Comparison of ENCODE assay signal across 8 cellular contexts in the genomic region with DNA sequence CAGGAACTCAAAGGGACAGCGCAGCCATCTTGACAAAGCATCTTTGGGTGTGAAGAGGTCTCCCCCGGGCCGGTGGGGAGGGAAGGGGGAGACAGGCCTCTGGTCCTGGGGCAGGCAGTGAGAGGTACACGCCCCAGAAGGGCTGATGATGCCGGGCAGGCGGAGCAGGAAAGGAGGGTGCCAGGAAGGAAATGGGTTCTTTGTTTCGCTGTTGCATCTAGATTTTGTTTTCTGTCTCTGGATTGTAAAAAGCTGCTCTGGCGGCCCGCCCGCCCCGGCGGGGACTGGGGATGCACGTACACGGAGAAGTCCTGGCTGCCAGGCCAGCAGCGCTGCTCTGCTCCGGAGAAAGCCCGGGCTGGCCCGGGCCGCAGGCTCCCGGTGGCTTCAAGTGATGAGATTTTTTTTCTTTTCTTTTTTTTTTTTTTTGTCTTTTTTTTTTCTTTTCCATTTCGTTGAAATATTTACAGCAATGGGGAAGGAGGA. TPM values are rescaled to one million over a fixed set of nuclear protein-coding genes. Genes with fewer than 3 reads are reported as not detected.
DNase-seq lines count a peak whose midpoint lies in the region; ATAC-seq and TF ChIP-seq lines count a peak whose summit lies in the region.

No MANE protein-coding gene starts in this region.

- no peaks in the 10 kb centered on the region for H3K36me3 ChIP-seq in CD8-positive, alpha-beta memory T cell (ENCODE audit: insufficient read depth, low read length)
- H3K36me3 ChIP-seq in effector memory CD4-positive, alpha-beta T cell (ENCODE audit: control insufficient read depth, insufficient read depth, low read length): no peaks in the 10 kb centered on the region
- H3K36me3 ChIP-seq in naive thymus-derived CD4-positive, alpha-beta T cell (ENCODE audit: control insufficient read depth in 2 of 3, insufficient read depth in 3 of 3, low read length in 3 of 3): peaks cover 0 to 25% (median 4%) of the 10 kb centered on the region in 3 experiments

- H3K27me3 ChIP-seq in CD8-positive, alpha-beta memory T cell (ENCODE audit: insufficient read depth, low read length, poor library complexity, severe bottlenecking): no peaks in the 10 kb centered on the region
- no peaks in the 10 kb centered on the region for H3K27me3 ChIP-seq in effector memory CD4-positive, alpha-beta T cell (replicated peaks; ENCODE audit: control insufficient read depth, insufficient read depth, low read length, poor library complexity, severe bottlenecking)
- H3K27me3 ChIP-seq in naive thymus-derived CD4-positive, alpha-beta T cell (ENCODE audit: control insufficient read depth in 2 of 2, insufficient read depth in 2 of 2, low read length in 2 of 2): no peaks in the 10 kb centered on the region

- H3K27ac Mint-ChIP-seq in CD8-positive, alpha-beta memory T cell: peak overlapping the region; percentile 85 to 99 (median 97)
- H3K27ac Mint-ChIP-seq in naive thymus-derived CD4-positive, alpha-beta T cell: peak overlapping the region; percentile 95 to 99 (median 99)
- peak overlapping the region; percentile 39 for H3K27ac Mint-ChIP-seq in type B pancreatic cell

- peaks cover 21 to 36% (median 35%) of the 10 kb centered on the region in 3 donors for H3K4me1 Mint-ChIP-seq in CD8-positive, alpha-beta memory T cell
- H3K4me1 Mint-ChIP-seq in naive thymus-derived CD4-positive, alpha-beta T cell: peaks cover 16 to 69% (median 45%) of the 10 kb centered on the region in 7 donors
- H3K4me1 Mint-ChIP-seq in type B pancreatic cell (ENCODE audit: unreplicated experiment): peaks cover 24% of the 10 kb centered on the region

- peak overlapping the region; percentile 59 for H3K4me3 ChIP-seq in CD8-positive, alpha-beta memory T cell (ENCODE audit: low read length)
- H3K4me3 ChIP-seq in effector memory CD4-positive, alpha-beta T cell (ENCODE audit: insufficient read depth, low read depth, low read length, poor library complexity, severe bottlenecking): peak overlapping the region; percentile 44
- peak overlapping the region; percentile 61 for H3K4me3 ChIP-seq in naive thymus-derived CD4-positive, alpha-beta T cell (ENCODE audit: low read length)

- POLR2A ChIA-PET in CD8-positive, alpha-beta memory T cell (lab: Charles Lee): interaction anchor here (0.7 to 1.9 kb wide), 4 partner anchors 13 to 225 kb away, joined by 3 to 11 read pairs (median 6); a partner anchor contains a TSS
- POLR2A ChIA-PET in naive thymus-derived CD4-positive, alpha-beta T cell (lab: Charles Lee): interaction anchor here (0.9 to 3.6 kb wide), 10 partner anchors 10 to 285 kb away, joined by 3 to 22 read pairs (median 4); a partner anchor contains a TSS

- H3K9me3 ChIP-seq in CD8-positive, alpha-beta memory T cell (ENCODE audit: low read length): no peaks in the 10 kb centered on the region
- no peaks in the 10 kb centered on the region for H3K9me3 ChIP-seq in effector memory CD4-positive, alpha-beta T cell (ENCODE audit: control insufficient read depth, low read length)
- H3K9me3 ChIP-seq in naive thymus-derived CD4-positive, alpha-beta T cell (ENCODE audit: control insufficient read depth in 2 of 3, low read length in 3 of 3): no peaks in the 10 kb centered on the region

- CTCF ChIA-PET in CD8-positive, alpha-beta memory T cell (lab: Charles Lee): interaction anchor here (0.7 to 4.4 kb wide), 4 partner anchors 13 to 268 kb away, joined by 3 to 19 read pairs (median 4); a partner anchor contains a TSS
- CTCF ChIA-PET in naive thymus-derived CD4-positive, alpha-beta T cell (lab: Charles Lee): interaction anchor here (0.6 to 2.6 kb wide), 3 partner anchors 9 to 212 kb away, joined by 3 to 14 read pairs (median 4); a partner anchor contains a TSS

- H3K27me3 Mint-ChIP-seq in CD8-positive, alpha-beta memory T cell: no peaks in the 10 kb centered on the region
- H3K27me3 Mint-ChIP-seq in naive thymus-derived CD4-positive, alpha-beta T cell: no peaks in the 10 kb centered on the region
- no peaks in the 10 kb centered on the region for H3K27me3 Mint-ChIP-seq in type B pancreatic cell

- peaks cover 0 to 12% (median 0%) of the 10 kb centered on the region in 3 donors for H3K36me3 Mint-ChIP-seq in CD8-positive, alpha-beta memory T cell
- peaks cover 0 to 15% (median 5%) of the 10 kb centered on the region in 5 donors for H3K36me3 Mint-ChIP-seq in naive thymus-derived CD4-positive, alpha-beta T cell
- H3K36me3 Mint-ChIP-seq in type B pancreatic cell: peaks cover 4% of the 10 kb centered on the region

- DNase-seq in CD8-positive, alpha-beta memory T cell: peak; percentile 24 to 72 (median 61)
- DNase-seq in activated CD4-positive, alpha-beta T cell treated with anti-CD3 and anti-CD28 coated beads, Interleukin-2, amount 50 U/mL, for 4 hours: peak; percentile 35 to 40
- DNase-seq in effector memory CD4-positive, alpha-beta T cell: peak; percentile 20 to 40 (median 31)
- peak; percentile 41 to 74 (median 68) for DNase-seq in naive thymus-derived CD4-positive, alpha-beta T cell
- no peak for DNase-seq in type B pancreatic cell (ENCODE audit: extremely low spot score, unreplicated experiment)
- DNase-seq in NCI-H2107 treated with DMSO at 0.1 percent for 48 hours (lab: John Stamatoyannopoulos, UW; ENCODE audit: unreplicated experiment): no peak
- DNase-seq in SIG-M5 treated with dmso at 0.1 percent for 504 hours (lab: John Stamatoyannopoulos, UW; ENCODE audit: unreplicated experiment): no peak
- no peak for DNase-seq in kidney glomerular epithelial cell (lab: John Stamatoyannopoulos, UW)

- peak; percentile 86 for ATAC-seq in naive thymus-derived CD4-positive, alpha-beta T cell

- no peak for TF ChIP-seq CTCF in type B pancreatic cell (conservative IDR thresholded peaks at IDR 0.05)

- H3K9me3 Mint-ChIP-seq in CD8-positive, alpha-beta memory T cell: no peaks in the 10 kb centered on the region
- peaks cover 0 to 8% (median 0%) of the 10 kb centered on the region in 11 donors for H3K9me3 Mint-ChIP-seq in naive thymus-derived CD4-positive, alpha-beta T cell
- H3K9me3 Mint-ChIP-seq in type B pancreatic cell: no peaks in the 10 kb centered on the region

- H3K4me1 ChIP-seq in CD8-positive, alpha-beta memory T cell (ENCODE audit: insufficient read depth, low read length): peaks cover 31% of the 10 kb centered on the region
- H3K4me1 ChIP-seq in effector memory CD4-positive, alpha-beta T cell (ENCODE audit: control insufficient read depth, insufficient read depth, low read length, poor library complexity, severe bottlenecking): peaks cover 27% of the 10 kb centered on the region
- peaks cover 23 to 30% of the 10 kb centered on the region in 2 donors for H3K4me1 ChIP-seq in naive thymus-derived CD4-positive, alpha-beta T cell (ENCODE audit: control insufficient read depth in 2 of 2, insufficient read depth in 2 of 2, low read length in 2 of 2)

- peak overlapping the region; percentile 22 to 87 (median 85) for H3K4me3 Mint-ChIP-seq in CD8-positive, alpha-beta memory T cell
- H3K4me3 Mint-ChIP-seq in naive thymus-derived CD4-positive, alpha-beta T cell: peak overlapping the region; percentile 82 to 95 (median 88)
- no peak overlapping the region for H3K4me3 Mint-ChIP-seq in type B pancreatic cell

- intact Hi-C loops in naive thymus-derived CD4-positive, alpha-beta T cell (cut with micrococcal nuclease): loop anchor here (1.0 to 5.0 kb wide), 5 partner anchors 12 to 48 kb away; no protein-coding TSS in a partner anchor

- H3K27ac ChIP-seq in CD8-positive, alpha-beta memory T cell (ENCODE audit: low read depth, low read length): peak overlapping the region; percentile 58
- H3K27ac ChIP-seq in effector memory CD4-positive, alpha-beta T cell (ENCODE audit: insufficient read depth, low read length, poor library complexity, severe bottlenecking): peak overlapping the region; percentile 89
- peak overlapping the region; percentile 91 for H3K27ac ChIP-seq in naive thymus-derived CD4-positive, alpha-beta T cell (ENCODE audit: low read depth, low read length)

RNA-seq across cellular contexts. Expression of a gene that starts 13.2 kb away (rescaled TPM):
- total RNA-seq in CD8-positive, alpha-beta memory T cell: 10 to 100 TPM; 75.0 to 76.2 TPM
- polyA plus RNA-seq in CD8-positive, alpha-beta memory T cell: 4.5 TPM
- 10 to 100 TPM in 1 of 5 experiments, 1 to 10 TPM in 3, under 1 TPM in 1; 0.98 to 79.0 (median 2.1) TPM for total RNA-seq in naive thymus-derived CD4-positive, alpha-beta T cell
- 1 to 10 TPM; 2.4 to 4.5 TPM for polyA plus RNA-seq in naive thymus-derived CD4-positive, alpha-beta T cell
- total RNA-seq in type B pancreatic cell (ENCODE audit: low replicate concordance): 14.8 and 27.4 TPM in 2 replicates

RNA-seq across cellular contexts. Expression of a gene that starts 32.0 kb away (rescaled TPM):
- total RNA-seq in CD8-positive, alpha-beta memory T cell: 10 to 100 TPM; 77.3 to 81.0 TPM
- 1.5 TPM for polyA plus RNA-seq in CD8-positive, alpha-beta memory T cell
- 100 to 1,000 TPM in 1 of 5 experiments, 10 to 100 TPM in 4; 41.3 to 101 (median 63.1) TPM for total RNA-seq in naive thymus-derived CD4-positive, alpha-beta T cell
- 1 to 10 TPM; 1.9 to 2.2 TPM for polyA plus RNA-seq in naive thymus-derived CD4-positive, alpha-beta T cell
- total RNA-seq in type B pancreatic cell (ENCODE audit: low replicate concordance): 55.3 and 88.1 TPM in 2 replicates

RNA-seq across cellular contexts. Expression of a gene that starts 56.4 kb away (rescaled TPM):
- total RNA-seq in CD8-positive, alpha-beta memory T cell: 1 to 10 TPM; 5.8 TPM
- polyA plus RNA-seq in CD8-positive, alpha-beta memory T cell: 0.81 TPM
- total RNA-seq in naive thymus-derived CD4-positive, alpha-beta T cell: 10 to 100 TPM; 12.4 to 39.4 (median 37.8) TPM
- 1 to 10 TPM in 1 of 2 donors, under 1 TPM in 1; 0.72 to 3.0 TPM for polyA plus RNA-seq in naive thymus-derived CD4-positive, alpha-beta T cell
- 24.9 and 62.4 TPM in 2 replicates for total RNA-seq in type B pancreatic cell (ENCODE audit: low replicate concordance)

RNA-seq across cellular contexts. Expression of a gene that starts 59.0 kb away (rescaled TPM):
- total RNA-seq in CD8-positive, alpha-beta memory T cell: 100 to 1,000 TPM in 1 of 2 experiments, 10 to 100 TPM in 1; 97.8 to 105 TPM
- 2.8 TPM for polyA plus RNA-seq in CD8-positive, alpha-beta memory T cell
- total RNA-seq in naive thymus-derived CD4-positive, alpha-beta T cell: 10 to 100 TPM; 32.6 to 87.3 (median 62.5) TPM
- 1 to 10 TPM; 3.0 to 4.0 TPM for polyA plus RNA-seq in naive thymus-derived CD4-positive, alpha-beta T cell
- total RNA-seq in type B pancreatic cell (ENCODE audit: low replicate concordance): 42.7 and 55.9 TPM in 2 replicates

Comparison
In these comparisons a context has a peak if more than half of its experiments do, and no peak if none do; other contexts are left out.
1. DNase-seq: peak in CD8-positive, alpha-beta memory T cell (5 of 5), activated CD4-positive, alpha-beta T cell treated with anti-CD3 and anti-CD28 coated beads, Interleukin-2, amount 50 U/mL, for 4 hours (2 of 2), effector memory CD4-positive, alpha-beta T cell (3 of 3) and naive thymus-derived CD4-positive, alpha-beta T cell (9 of 9); none in type B pancreatic cell (single experiment), NCI-H2107 treated with DMSO at 0.1 percent for 48 hours (single experiment), SIG-M5 treated with dmso at 0.1 percent for 504 hours (single experiment) and kidney glomerular epithelial cell (single experiment).
2. H3K27ac Mint-ChIP-seq: peak in every context shown above with its lines; median percentile 99 in naive thymus-derived CD4-positive, alpha-beta T cell; 97 in CD8-positive, alpha-beta memory T cell; 39 in type B pancreatic cell.
3. Peak in every context shown above with its lines, with median percentiles within 50 percentile points of each other: H3K27ac ChIP-seq and H3K4me3 ChIP-seq.